In the genomic region with DNA sequence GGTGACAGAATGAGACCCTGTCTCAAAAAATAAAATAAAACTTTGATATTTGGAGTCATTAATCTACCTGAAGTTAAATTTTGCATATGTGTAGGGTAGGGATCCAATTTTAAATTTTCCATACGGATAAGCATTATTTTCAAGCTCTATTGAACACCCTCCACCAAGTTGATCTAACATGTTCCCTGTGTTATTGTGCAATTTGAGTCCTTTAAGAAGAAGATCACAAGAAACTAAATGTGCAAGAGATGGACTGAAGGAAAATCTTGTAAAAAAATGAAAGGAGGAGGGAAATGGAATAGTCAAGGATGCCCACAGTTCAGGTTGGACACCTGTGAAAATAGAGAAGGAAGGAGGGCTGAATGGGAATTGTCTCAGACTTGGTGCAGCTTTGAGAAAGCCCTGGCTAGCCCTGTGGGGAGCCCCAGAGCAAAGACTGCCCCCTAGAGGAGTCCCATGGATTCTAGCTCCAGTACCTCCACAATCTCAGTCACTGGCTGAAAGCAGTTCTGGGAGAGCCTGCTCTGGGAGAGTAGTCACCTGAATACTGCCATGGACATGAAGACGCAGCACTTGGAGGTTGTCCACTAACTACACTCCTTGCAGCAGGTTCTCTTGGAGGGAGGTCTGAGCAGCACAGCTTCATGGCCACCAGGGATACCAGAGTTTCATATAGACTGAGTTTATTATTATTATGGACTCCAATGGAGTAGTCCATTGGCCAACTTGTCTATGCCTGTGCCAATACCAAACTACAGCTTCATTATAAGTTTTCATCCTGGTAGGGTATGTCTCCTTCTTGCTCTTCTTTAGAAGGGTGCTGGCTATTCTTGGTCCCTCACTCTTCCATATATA, we compare ENCODE assay signal across 8 cellular contexts. TPM values are rescaled to one million over a fixed set of nuclear protein-coding genes. Genes with fewer than 3 reads are reported as not detected.
DNase-seq lines count a peak whose midpoint lies in the region; TF ChIP-seq lines count a peak whose summit lies in the region.

No MANE protein-coding gene starts in this region.

- intact Hi-C loops in dorsolateral prefrontal cortex (cut with DNase I): no loop called here

- peak; percentile 77 for TF ChIP-seq CTCF in GM12874 (IDR thresholded peaks at IDR 0.05; ENCODE audit: insufficient read depth, low read depth, low read length)
- TF ChIP-seq CTCF in dorsolateral prefrontal cortex (IDR thresholded peaks at IDR 0.05 in 54 of 56, conservative IDR thresholded peaks at IDR 0.05 in 2 of 56; ENCODE audit: low read depth in 1 of 56, partially characterized antibody in 56 of 56): peak in 35 of 56 donors; percentile 8 to 43 (median 27)

- no peak overlapping the region for H3K27ac ChIP-seq in dorsolateral prefrontal cortex

- no peaks in the 10 kb centered on the region for H3K27me3 ChIP-seq in dorsolateral prefrontal cortex

- DNase-seq in A172 (ENCODE audit: low spot score) (peak; percentile 19), RPMI8226 (peak; percentile 40), dorsolateral prefrontal cortex (no peak), pons (ENCODE audit: low spot score) (peak; percentile 12), SK-N-DZ (ENCODE audit: low spot score) (no peak), LoVo (ENCODE audit: low spot score) (no peak)
- DNase-seq in activated CD4-positive, CD25-positive, alpha-beta regulatory T cell treated with anti-CD3 and anti-CD28 coated beads, Interleukin-2, amount 50 U/mL, for 72 hours: no peak

- H3K4me3 ChIP-seq in dorsolateral prefrontal cortex: no peak overlapping the region

RNA-seq across cellular contexts. Expression of a gene that starts 5.7 kb away (rescaled TPM):
- total RNA-seq in A172 (2014; rRNA removed; shearing (Covaris generic)): 52.4 and 62.5 TPM in 2 replicates
- 100 to 1,000 TPM in 79 of 120 experiments, 10 to 100 TPM in 41; 76.2 to 149 (median 107) TPM for total RNA-seq in dorsolateral prefrontal cortex
- polyA plus RNA-seq in SK-N-DZ (2014; cell fraction: cytosol; rRNA removed): 57.1 and 68.3 TPM in 2 replicates
- polyA plus RNA-seq in SK-N-DZ (2014; cell fraction: nucleus; rRNA removed): 477 and 682 TPM in 2 replicates

RNA-seq across cellular contexts. Expression of a gene that starts 48.7 kb away (rescaled TPM):
- total RNA-seq in A172 (2014; rRNA removed; shearing (Covaris generic)): 31.0 and 39.8 TPM in 2 replicates
- 100 to 1,000 TPM in 12 of 120 experiments, 10 to 100 TPM in 108; 13.1 to 274 (median 32.3) TPM for total RNA-seq in dorsolateral prefrontal cortex
- 2.5 TPM in 2 replicates for polyA plus RNA-seq in SK-N-DZ (2014; cell fraction: cytosol; rRNA removed)
- 3.7 and 6.9 TPM in 2 replicates for polyA plus RNA-seq in SK-N-DZ (2014; cell fraction: nucleus; rRNA removed)

RNA-seq across cellular contexts. Expression of a gene that starts 59.9 kb away (rescaled TPM):
- 74.7 and 106 TPM in 2 replicates for total RNA-seq in A172 (2014; rRNA removed; shearing (Covaris generic))
- total RNA-seq in dorsolateral prefrontal cortex: 10 to 100 TPM in 44 of 120 experiments, 1 to 10 TPM in 76; 1.0 to 27.7 (median 8.8) TPM
- polyA plus RNA-seq in SK-N-DZ (2014; cell fraction: cytosol; rRNA removed): 42.3 and 49.8 TPM in 2 replicates
- 26.4 and 34.4 TPM in 2 replicates for polyA plus RNA-seq in SK-N-DZ (2014; cell fraction: nucleus; rRNA removed)

Comparison
In these comparisons a context has a peak if more than half of its experiments do, and no peak if none do; other contexts are left out.
1. DNase-seq: peak in A172 (single experiment), RPMI8226 (single experiment) and pons (single experiment); none in dorsolateral prefrontal cortex (0 of 10), activated CD4-positive, CD25-positive, alpha-beta regulatory T cell treated with anti-CD3 and anti-CD28 coated beads, Interleukin-2, amount 50 U/mL, for 72 hours (single experiment), SK-N-DZ (single experiment) and LoVo (single experiment).